Comparison of ENCODE assay signal across 15 cellular contexts in genomic region chr3:17535173-17535730, GRCh38.
"Had no signal": no experiment of that assay in that cellular context is flagged by ENCODE, and none has a peak within 500 bp of the region (broad histone marks: within the 10 kb centered on the region; RNA-seq: fewer than 3 reads in every experiment).

No MANE protein-coding gene starts in this region.

- H3K4me1 Mint-ChIP-seq: activated naive CD8-positive, alpha-beta T cell treated with anti-CD3 and anti-CD28 coated beads for 36 hours had no signal

- DNase-seq: activated CD4-positive, alpha-beta memory T cell treated with anti-CD3 and anti-CD28 coated beads for 36 hours; activated CD4-positive, alpha-beta T cell treated with anti-CD3 and anti-CD28 coated beads for 1 hour; activated gamma-delta T cell; activated naive CD8-positive, alpha-beta T cell treated with anti-CD3 and anti-CD28 coated beads for 36 hours; activated T-cell treated with anti-CD3 and anti-CD28 coated beads, Interleukin-2, amount 50 U/mL, for 48 hours; cortex of kidney; effector memory CD4-positive, alpha-beta T cell; kidney; sigmoid colon; stimulated activated naive CD4-positive, alpha-beta T cell; SW 1271 had no signal

- H3K27ac ChIP-seq: epithelial cell of prostate, hepatocyte, neutrophil, sigmoid colon had no signal

- H3K9me3 Mint-ChIP-seq: mesothelial cell of epicardium had no signal

- H3K36me3 ChIP-seq: neutrophil, sigmoid colon had no signal

- H3K9me3 ChIP-seq: neutrophil, sigmoid colon had no signal

- H3K4me2 ChIP-seq: hepatocyte had no signal

- H3K79me2 ChIP-seq: hepatocyte had no signal

- H3K27ac Mint-ChIP-seq: activated CD4-positive, alpha-beta memory T cell treated with anti-CD3 and anti-CD28 coated beads for 36 hours; activated naive CD8-positive, alpha-beta T cell treated with anti-CD3 and anti-CD28 coated beads for 36 hours; mesothelial cell of epicardium had no signal

- H3K4me3 ChIP-seq: hepatocyte, sigmoid colon had no signal

- H3K27me3 Mint-ChIP-seq: activated CD4-positive, alpha-beta memory T cell treated with anti-CD3 and anti-CD28 coated beads for 36 hours; activated naive CD8-positive, alpha-beta T cell treated with anti-CD3 and anti-CD28 coated beads for 36 hours had no signal

- H3K27me3 ChIP-seq: hepatocyte, neutrophil, sigmoid colon had no signal

- H3K4me3 Mint-ChIP-seq: activated CD4-positive, alpha-beta memory T cell treated with anti-CD3 and anti-CD28 coated beads for 36 hours; activated naive CD8-positive, alpha-beta T cell treated with anti-CD3 and anti-CD28 coated beads for 36 hours; mesothelial cell of epicardium had no signal
